ENCODE assay signal across 16 cellular contexts in the genomic region with DNA sequence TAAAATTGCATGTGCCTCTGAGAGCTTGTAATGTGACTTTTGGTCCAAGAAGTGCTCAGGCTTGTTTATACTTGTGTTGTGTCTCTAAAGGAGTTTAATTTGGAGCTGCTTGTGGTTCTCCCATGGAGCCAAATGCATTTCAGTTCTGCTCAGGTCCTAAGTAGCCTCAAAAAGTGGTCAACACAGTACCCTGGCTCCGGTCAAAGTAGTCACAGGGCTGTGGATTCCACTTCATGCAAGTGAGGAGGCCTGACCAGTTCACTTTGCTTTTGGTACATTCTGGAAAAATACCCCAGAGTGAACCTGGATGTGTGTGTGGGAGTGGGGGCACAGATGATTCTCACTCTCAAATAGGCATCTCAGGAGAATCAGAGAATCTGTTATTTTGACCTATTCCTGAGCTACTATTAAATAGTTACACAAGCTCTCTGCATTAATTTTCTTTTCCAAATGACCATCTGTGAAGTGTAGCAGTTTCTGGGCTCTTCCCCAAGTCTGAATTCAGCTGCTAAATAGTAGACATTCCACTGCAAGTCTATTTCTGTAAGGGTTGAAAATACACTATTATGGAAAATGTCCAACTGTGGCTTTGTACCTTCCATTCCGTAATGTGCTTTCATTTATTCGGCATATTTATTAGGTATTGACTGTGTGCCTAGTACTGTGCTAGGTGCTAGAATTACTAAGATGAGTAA. TPM values are rescaled to one million over a fixed set of nuclear protein-coding genes. Genes with fewer than 3 reads are reported as not detected.
A peak's percentile ranks its signal among the peaks of the same experiment; 100 is the strongest.
DNase-seq lines count a peak whose midpoint lies in the region; ATAC-seq and TF ChIP-seq lines count a peak whose summit lies in the region.
"Had no signal": no experiment of that assay in that cellular context is flagged by ENCODE, and none has a peak within 500 bp of the region (broad histone marks: within the 10 kb centered on the region; RNA-seq: fewer than 3 reads in every experiment).

No MANE protein-coding gene starts in this region.

- H3K4me1 ChIP-seq in parathyroid adenoma, result no peaks in the 10 kb centered on the region
- H3K4me1 ChIP-seq: A549, SJSA1 had no signal

- peak overlapping the region; percentile 7 for H3K4me2 ChIP-seq in parathyroid adenoma (ENCODE audit: low read length)
- H3K4me2 ChIP-seq: A549 had no signal

- H3K36me3 ChIP-seq in parathyroid adenoma (ENCODE audit: control insufficient read depth, insufficient read depth, low read length), result no peaks in the 10 kb centered on the region

- no peak for DNase-seq in Right ventricle myocardium inferior (ENCODE audit: missing footprints)
- no peak for DNase-seq in cardiac septum (ENCODE audit: low spot score)
- peak; percentile 47 for DNase-seq in globus pallidus (ENCODE audit: low spot score)
- DNase-seq in activated T-cell treated with anti-CD3 and anti-CD28 coated beads, Interleukin-2, amount 50 U/mL, for 1 hour, result no peak
- no peak for DNase-seq in occipital lobe (lab: John Stamatoyannopoulos, UW)
- DNase-seq in osteocyte (ENCODE audit: extremely low spot score, unreplicated experiment), result no peak
- DNase-seq in activated naive CD4-positive, alpha-beta T cell treated with anti-CD3 and anti-CD28 coated beads, Interleukin-2, amount 50 U/mL, for 72 hours (ENCODE audit: low spot score in 2 of 2), result no peak
- DNase-seq: activated CD4-positive, CD25-positive, alpha-beta regulatory T cell; activated T-cell treated with anti-CD3 and anti-CD28 coated beads, Interleukin-2, amount 50 U/mL, for 4 hours; mesenchymal stem cell; NCI-H1092; NCI-H69 had no signal

- no peak overlapping the region for H3K4me3 Mint-ChIP-seq in osteocyte (ENCODE audit: unreplicated experiment)
- H3K4me3 Mint-ChIP-seq: activated T-cell treated with anti-CD3 and anti-CD28 coated beads, Interleukin-2, amount 50 U/mL, for 4 hours had no signal

- H3K79me2 ChIP-seq in parathyroid adenoma, result no peaks in the 10 kb centered on the region

- no peak overlapping the region for H3K4me3 ChIP-seq in parathyroid adenoma (ENCODE audit: low read depth, low read length)
- H3K4me3 ChIP-seq: A549, cardiac muscle cell, SJSA1 had no signal

- no peaks in the 10 kb centered on the region for H3K9me3 ChIP-seq in parathyroid adenoma (ENCODE audit: control insufficient read depth, low read length)
- H3K9me3 ChIP-seq: A549, SJSA1 had no signal

- intact Hi-C loops in Right ventricle myocardium inferior (cut with DNase I) (loop anchor here (10.0 kb wide), 1 partner anchor 233 kb away; the partner anchor contains the start of genes ADPRS and TEKT2), cardiac septum (cut with DNase I) (no loop called here)

- no peak overlapping the region for H3K9ac ChIP-seq in parathyroid adenoma

- H3K27me3 ChIP-seq in parathyroid adenoma (ENCODE audit: control insufficient read depth, insufficient read depth, low read length), result no peaks in the 10 kb centered on the region
- H3K27me3 ChIP-seq: cardiac muscle cell, SJSA1 had no signal

- H3K27ac Mint-ChIP-seq in osteocyte (ENCODE audit: unreplicated experiment), result no peak overlapping the region
- H3K27ac Mint-ChIP-seq in activated naive CD4-positive, alpha-beta T cell treated with anti-CD3 and anti-CD28 coated beads, Interleukin-2, amount 50 U/mL, for 72 hours, result peak overlapping the region in 1 of 2 donors; percentile 2

- no peaks in the 10 kb centered on the region for H3K27me3 Mint-ChIP-seq in osteocyte (ENCODE audit: unreplicated experiment)

- TF ChIP-seq CTCF in parathyroid adenoma (IDR thresholded peaks at IDR 0.05) (no peak), osteocyte (IDR thresholded peaks at IDR 0.05) (no peak)

- H3K36me3 Mint-ChIP-seq in osteocyte (ENCODE audit: unreplicated experiment), result peaks cover 51% of the 10 kb centered on the region
- H3K36me3 Mint-ChIP-seq in activated naive CD4-positive, alpha-beta T cell treated with anti-CD3 and anti-CD28 coated beads, Interleukin-2, amount 50 U/mL, for 72 hours, result no peaks in the 10 kb centered on the region

- peak; percentile 74 for ATAC-seq in Right ventricle myocardium inferior
- ATAC-seq in activated naive CD4-positive, alpha-beta T cell treated with anti-CD3 and anti-CD28 coated beads, Interleukin-2, amount 50 U/mL, for 72 hours, result no peak
- ATAC-seq: A549; activated T-cell treated with anti-CD3 and anti-CD28 coated beads, Interleukin-2, amount 50 U/mL, for 4 hours had no signal

- no peaks in the 10 kb centered on the region for H3K4me1 Mint-ChIP-seq in osteocyte (ENCODE audit: unreplicated experiment)

- H3K9me3 Mint-ChIP-seq in osteocyte (ENCODE audit: unreplicated experiment), result no peaks in the 10 kb centered on the region
- H3K9me3 Mint-ChIP-seq in activated naive CD4-positive, alpha-beta T cell treated with anti-CD3 and anti-CD28 coated beads, Interleukin-2, amount 50 U/mL, for 72 hours, result no peaks in the 10 kb centered on the region
- H3K9me3 Mint-ChIP-seq: activated T-cell treated with anti-CD3 and anti-CD28 coated beads, Interleukin-2, amount 50 U/mL, for 4 hours had no signal

- H2AFZ ChIP-seq in parathyroid adenoma, result no peak overlapping the region

- peak overlapping the region; percentile 36 for H3K27ac ChIP-seq in parathyroid adenoma
- H3K27ac ChIP-seq: A549, cardiac muscle cell, SJSA1 had no signal

RNA-seq across cellular contexts. Expression of gene AGO1, which starts 31.7 kb away (rescaled TPM):
- total RNA-seq in Right ventricle myocardium inferior (17.5 TPM), cardiac septum (21.1 TPM), occipital lobe (17.0 TPM), osteocyte (34.1 and 35.8 TPM in 2 replicates)
- total RNA-seq in activated naive CD4-positive, alpha-beta T cell treated with anti-CD3 and anti-CD28 coated beads, Interleukin-2, amount 50 U/mL, for 72 hours, result 10 to 100 TPM; 31.6 to 35.4 TPM

RNA-seq across cellular contexts. Expression of gene AGO4, which starts 43.5 kb away (rescaled TPM):
- total RNA-seq in Right ventricle myocardium inferior (16.5 TPM), cardiac septum (23.9 TPM), occipital lobe (102 TPM), osteocyte (10.1 and 14.6 TPM in 2 replicates)
- 1 to 10 TPM; 3.9 to 6.5 TPM for total RNA-seq in activated naive CD4-positive, alpha-beta T cell treated with anti-CD3 and anti-CD28 coated beads, Interleukin-2, amount 50 U/mL, for 72 hours
